Comparison of ENCODE assay signal across 20 cellular contexts in genomic region chr6:90948540-90948939, GRCh38.
DNase-seq lines count a peak whose midpoint lies in the region; ATAC-seq and TF ChIP-seq lines count a peak whose summit lies in the region.
"Had no signal": no experiment of that assay in that cellular context is flagged by ENCODE, and none has a peak within 500 bp of the region (broad histone marks: within the 10 kb centered on the region; RNA-seq: fewer than 3 reads in every experiment).

No MANE protein-coding gene starts in this region.

- intact Hi-C loops in Right ventricle myocardium inferior (cut with DNase I): no loop called here
- intact Hi-C loops in heart right ventricle (cut with DNase I): no loop called here
- intact Hi-C loops in upper lobe of right lung (cut with DNase I): no loop called here

- no peak overlapping the region for H3K18ac ChIP-seq in neuronal stem cell (ENCODE audit: low read length)

- no peaks in the 10 kb centered on the region for H3K4me1 Mint-ChIP-seq in stimulated activated naive CD8-positive, alpha-beta T cell treated with anti-CD3 and anti-CD28 coated beads, Interleukin-15, amount 100 ng/mL, for 72 hours
- H3K4me1 Mint-ChIP-seq: B cell had no signal

- no peaks in the 10 kb centered on the region for H3K27me3 Mint-ChIP-seq in stimulated activated naive CD8-positive, alpha-beta T cell treated with anti-CD3 and anti-CD28 coated beads, Interleukin-15, amount 100 ng/mL, for 72 hours
- H3K27me3 Mint-ChIP-seq: B cell; CD4-positive, alpha-beta T cell had no signal

- no peak overlapping the region for H3K4me2 ChIP-seq in neuronal stem cell (ENCODE audit: insufficient read depth, low read length, poor library complexity, severe bottlenecking)
- H3K4me2 ChIP-seq: A549; BLaER1 treated with 17β-estradiol and CSF1 and Interleukin-3, amounts not matched to agents 10 nM and 100 nM had no signal

- H3K4me3 ChIP-seq in heart right ventricle (no peak overlapping the region), neuronal stem cell (ENCODE audit: low read length in 2 of 2) (no peak overlapping the region), upper lobe of right lung (no peak overlapping the region)
- H3K4me3 ChIP-seq: A549; BLaER1 treated with 17β-estradiol and CSF1 and Interleukin-3, amounts not matched to agents 10 nM and 100 nM had no signal

- no peaks in the 10 kb centered on the region for H3K27me3 ChIP-seq in heart right ventricle
- H3K27me3 ChIP-seq in neuronal stem cell (ENCODE audit: control insufficient read depth in 3 of 3, insufficient read depth in 3 of 3, low read depth in 1 of 3, low read length in 3 of 3): no peaks in the 10 kb centered on the region
- no peaks in the 10 kb centered on the region for H3K27me3 ChIP-seq in upper lobe of right lung
- H3K27me3 ChIP-seq: BLaER1 treated with 17β-estradiol and CSF1 and Interleukin-3, amounts not matched to agents 10 nM and 100 nM had no signal

- H4K91ac ChIP-seq in neuronal stem cell (ENCODE audit: low read depth, low read length, poor library complexity): no peak overlapping the region

- TF ChIP-seq CTCF in heart right ventricle (IDR thresholded peaks at IDR 0.05): no peak
- no peak for TF ChIP-seq CTCF in upper lobe of right lung (IDR thresholded peaks at IDR 0.05)

- no peaks in the 10 kb centered on the region for H3K9me3 Mint-ChIP-seq in stimulated activated naive CD8-positive, alpha-beta T cell treated with anti-CD3 and anti-CD28 coated beads, Interleukin-15, amount 100 ng/mL, for 72 hours
- H3K9me3 Mint-ChIP-seq: CD4-positive, alpha-beta T cell; CD8-positive, alpha-beta T cell had no signal

- no peak overlapping the region for H3K27ac ChIP-seq in heart right ventricle
- no peak overlapping the region for H3K27ac ChIP-seq in neuronal stem cell (replicated peaks; ENCODE audit: low read length)
- H3K27ac ChIP-seq in upper lobe of right lung: no peak overlapping the region
- H3K27ac ChIP-seq: 22Rv1; A549; BLaER1 treated with 17β-estradiol and CSF1 and Interleukin-3, amounts not matched to agents 10 nM and 100 nM; C4-2B had no signal

- DNase-seq in Right ventricle myocardium inferior (ENCODE audit: missing footprints): peak; percentile 51
- no peak for DNase-seq in heart right ventricle
- no peak for DNase-seq in stimulated activated naive CD8-positive, alpha-beta T cell treated with anti-CD3 and anti-CD28 coated beads, Interleukin-15, amount 100 ng/mL, for 72 hours
- no peak for DNase-seq in stimulated activated naive CD8-positive, alpha-beta T cell treated with anti-CD3 and anti-CD28 coated beads, Interleukin-15, Interleukin-2, amounts not matched to agents 100 U/mL and 50 U/mL, for 24 hours
- DNase-seq in neuronal stem cell (ENCODE audit: low spot score): no peak
- DNase-seq in upper lobe of right lung: peak; percentile 58
- no peak for DNase-seq in activated CD4-positive, alpha-beta T cell treated with anti-CD3 and anti-CD28 coated beads, Interleukin-2, amount 50 U/mL, for 4 hours
- no peak for DNase-seq in globus pallidus (ENCODE audit: low spot score)
- DNase-seq: AML-193; Caco-2; Calu3; CD4-positive, alpha-beta T cell; CD8-positive, alpha-beta T cell; DMS79 treated with DMSO at 0.1 percent for 48 hours; GF-D8 had no signal

- H4K8ac ChIP-seq in neuronal stem cell (ENCODE audit: low read depth, low read length): no peak overlapping the region

- H3K9ac ChIP-seq in neuronal stem cell (ENCODE audit: low read depth, low read length, poor library complexity): no peak overlapping the region
- H3K9ac ChIP-seq: BLaER1 treated with 17β-estradiol and CSF1 and Interleukin-3, amounts not matched to agents 10 nM and 100 nM had no signal

- no peak overlapping the region for H2BK15ac ChIP-seq in neuronal stem cell (ENCODE audit: low read length)

- no peak overlapping the region for H2AFZ ChIP-seq in neuronal stem cell (ENCODE audit: low read length)

- no peak overlapping the region for H2AK5ac ChIP-seq in neuronal stem cell (ENCODE audit: low read depth, low read length)

- H3K9me3 ChIP-seq in heart right ventricle (peaks cover 0 to 8% (median 1%) of the 10 kb centered on the region in 11 donors), neuronal stem cell (replicated peaks in 1 of 2; ENCODE audit: control insufficient read depth in 2 of 2, insufficient read depth in 1 of 2, low read depth in 1 of 2, low read length in 2 of 2) (no peaks in the 10 kb centered on the region), upper lobe of right lung (no peaks in the 10 kb centered on the region)
- H3K9me3 ChIP-seq: A549; BLaER1 treated with 17β-estradiol and CSF1 and Interleukin-3, amounts not matched to agents 10 nM and 100 nM; Caco-2 had no signal

- H3K27ac Mint-ChIP-seq in stimulated activated naive CD8-positive, alpha-beta T cell treated with anti-CD3 and anti-CD28 coated beads, Interleukin-15, amount 100 ng/mL, for 72 hours: no peak overlapping the region
- H3K27ac Mint-ChIP-seq: B cell; CD4-positive, alpha-beta T cell; CD8-positive, alpha-beta T cell had no signal

- H2BK120ac ChIP-seq in neuronal stem cell (ENCODE audit: low read depth, low read length): no peak overlapping the region

- H3K23ac ChIP-seq in neuronal stem cell (ENCODE audit: low read depth, low read length, poor library complexity): no peak overlapping the region

- ATAC-seq in Right ventricle myocardium inferior: no peak
- no peak for ATAC-seq in heart right ventricle
- peak; percentile 40 for ATAC-seq in stimulated activated naive CD8-positive, alpha-beta T cell treated with anti-CD3 and anti-CD28 coated beads, Interleukin-15, amount 100 ng/mL, for 72 hours
- no peak for ATAC-seq in stimulated activated naive CD8-positive, alpha-beta T cell treated with anti-CD3 and anti-CD28 coated beads, Interleukin-15, Interleukin-2, amounts not matched to agents 100 U/mL and 50 U/mL, for 24 hours
- ATAC-seq in upper lobe of right lung: no peak
- ATAC-seq: A549; CD8-positive, alpha-beta T cell had no signal

- no peak overlapping the region for H3K4me3 Mint-ChIP-seq in stimulated activated naive CD8-positive, alpha-beta T cell treated with anti-CD3 and anti-CD28 coated beads, Interleukin-15, amount 100 ng/mL, for 72 hours
- H3K4me3 Mint-ChIP-seq: B cell; CD4-positive, alpha-beta T cell; CD8-positive, alpha-beta T cell had no signal

- H3K14ac ChIP-seq in neuronal stem cell (ENCODE audit: low read length): peak overlapping the region; percentile 48

- no peaks in the 10 kb centered on the region for H3K79me1 ChIP-seq in neuronal stem cell (ENCODE audit: low read depth, low read length)

- H2BK12ac ChIP-seq in neuronal stem cell (ENCODE audit: low read length): no peak overlapping the region

- 90 to 92% methylated on average over 9 of the region's 9 CpGs for WGBS in heart right ventricle, 2 donors
- WGBS in neuronal stem cell (ENCODE audit: extremely low coverage in 2 of 2, insufficient read length in 2 of 2, insufficient replicate concordance in 1 of 2), 2 donors: no CpG with 5 or more reads among the region's 9 CpGs

- H3K4me1 ChIP-seq in heart right ventricle: no peaks in the 10 kb centered on the region
- H3K4me1 ChIP-seq in neuronal stem cell (ENCODE audit: control insufficient read depth in 2 of 2, insufficient read depth in 1 of 2, low read depth in 1 of 2, low read length in 2 of 2): no peaks in the 10 kb centered on the region
- H3K4me1 ChIP-seq in upper lobe of right lung: no peaks in the 10 kb centered on the region
- H3K4me1 ChIP-seq: A549; BLaER1 treated with 17β-estradiol and CSF1 and Interleukin-3, amounts not matched to agents 10 nM and 100 nM; Caco-2 had no signal

- no peak overlapping the region for H2BK5ac ChIP-seq in neuronal stem cell (ENCODE audit: low read length)

- H3K36me3 ChIP-seq in heart right ventricle (no peaks in the 10 kb centered on the region), neuronal stem cell (replicated peaks in 1 of 2; ENCODE audit: control insufficient read depth in 2 of 2, insufficient read depth in 2 of 2, low read length in 2 of 2) (no peaks in the 10 kb centered on the region), upper lobe of right lung (no peaks in the 10 kb centered on the region)
- H3K36me3 ChIP-seq: BLaER1 treated with 17β-estradiol and CSF1 and Interleukin-3, amounts not matched to agents 10 nM and 100 nM had no signal

- H3K4ac ChIP-seq in neuronal stem cell (ENCODE audit: low read length): no peak overlapping the region

Comparison
In these comparisons a context has a peak if more than half of its experiments do, and no peak if none do; other contexts are left out.
1. DNase-seq: peak in Right ventricle myocardium inferior (single experiment) and upper lobe of right lung (single experiment); none in heart right ventricle (0 of 2), stimulated activated naive CD8-positive, alpha-beta T cell treated with anti-CD3 and anti-CD28 coated beads, Interleukin-15, amount 100 ng/mL, for 72 hours (0 of 2), stimulated activated naive CD8-positive, alpha-beta T cell treated with anti-CD3 and anti-CD28 coated beads, Interleukin-15, Interleukin-2, amounts not matched to agents 100 U/mL and 50 U/mL, for 24 hours (single experiment), neuronal stem cell (single experiment), activated CD4-positive, alpha-beta T cell treated with anti-CD3 and anti-CD28 coated beads, Interleukin-2, amount 50 U/mL, for 4 hours (0 of 2) and globus pallidus (single experiment).